12 cellular contexts compared by ENCODE assay signal in the genomic region with DNA sequence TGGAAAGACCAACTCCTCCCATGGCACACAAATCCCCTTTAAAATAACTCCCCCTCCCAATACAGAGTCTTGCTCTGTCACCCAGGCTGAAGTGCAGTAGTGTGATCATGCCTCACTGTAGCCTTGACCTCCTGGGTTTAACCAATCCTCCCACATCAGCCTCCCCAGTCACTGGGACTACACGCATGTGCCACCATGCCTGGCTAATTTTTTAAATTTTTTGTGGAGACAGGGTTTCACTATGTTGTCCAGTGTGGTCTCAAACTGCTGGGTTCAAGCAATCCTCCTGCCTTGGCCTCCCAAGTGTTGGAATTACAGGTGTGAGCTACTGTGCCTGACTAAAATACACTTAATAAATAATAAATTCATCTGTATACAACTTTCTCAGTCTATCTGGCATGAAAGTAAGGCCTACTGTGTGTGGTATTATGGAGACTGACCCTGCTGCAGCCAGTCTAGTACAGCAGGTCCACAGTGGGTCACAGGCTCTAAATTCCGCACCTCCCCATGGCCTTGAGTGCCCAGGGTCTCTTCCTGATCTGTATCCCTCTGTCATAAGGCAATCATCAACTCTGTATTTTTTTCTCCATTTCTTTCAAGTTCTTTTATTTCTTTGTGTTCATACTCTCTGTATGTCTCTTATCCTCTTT.
A peak's percentile ranks its signal among the peaks of the same experiment; 100 is the strongest.
DNase-seq lines count a peak whose midpoint lies in the region; ATAC-seq and TF ChIP-seq lines count a peak whose summit lies in the region.
"Had no signal": no experiment of that assay in that cellular context is flagged by ENCODE, and none has a peak within 500 bp of the region (broad histone marks: within the 10 kb centered on the region; RNA-seq: fewer than 3 reads in every experiment).

No MANE protein-coding gene starts in this region.

- DNase-seq in Caco-2 (no peak), SJCRH30 (no peak), fibroblast of lung (ENCODE audit: low read depth in 2 of 2) (no peak), progenitor cell of endocrine pancreas (ENCODE audit: low spot score, unreplicated experiment) (no peak), NCI-H82 (lab: John Stamatoyannopoulos, UW) (no peak), NCI-H524 treated with DMSO at 0.1 percent for 48 hours (lab: John Stamatoyannopoulos, UW) (no peak)
- DNase-seq: Karpas-422; stimulated activated CD8-positive, alpha-beta memory T cell treated with anti-CD3 and anti-CD28 coated beads, Interleukin-4, amount 100 ng/mL, for 48 hours; T-helper 1 cell had no signal

- H3K79me2 ChIP-seq in fibroblast of lung (ENCODE audit: control insufficient read depth, insufficient read depth, low read length), result peaks cover 4% of the 10 kb centered on the region

- no peak overlapping the region for H2AFZ ChIP-seq in fibroblast of lung (ENCODE audit: low read length)

- POLR2A ChIA-PET in Caco-2 (lab: Charles Lee), result no interaction called here

- ATAC-seq in GM18907 (IDR thresholded peaks at IDR 0.05; ENCODE audit: unreplicated experiment) (no peak), GM19351 (IDR thresholded peaks at IDR 0.05; ENCODE audit: unreplicated experiment) (no peak)

- H3K9me3 ChIP-seq in Caco-2 (no peaks in the 10 kb centered on the region), SJCRH30 (replicated peaks) (no peaks in the 10 kb centered on the region), fibroblast of lung (ENCODE audit: control insufficient read depth, insufficient read depth, low read depth, low read length) (no peaks in the 10 kb centered on the region)

- peaks cover 13% of the 10 kb centered on the region for H3K4me1 ChIP-seq in Caco-2
- H3K4me1 ChIP-seq in SJCRH30, result peaks cover 14% of the 10 kb centered on the region
- peaks cover 19% of the 10 kb centered on the region for H3K4me1 ChIP-seq in fibroblast of lung (ENCODE audit: control insufficient read depth, extremely low read depth, insufficient read depth, low read length)

- H3K27ac ChIP-seq in SJCRH30 (peak overlapping the region; percentile 17; the same call in 1 of the 2 replicates), fibroblast of lung (ENCODE audit: insufficient read depth, low read length) (peak overlapping the region; percentile 68)

- no peaks in the 10 kb centered on the region for H3K36me3 ChIP-seq in Caco-2 (ENCODE audit: control insufficient read depth, insufficient read depth, low read length)
- peaks cover 2% of the 10 kb centered on the region; the same call in 1 of the 2 replicates for H3K36me3 ChIP-seq in SJCRH30
- no peaks in the 10 kb centered on the region for H3K36me3 ChIP-seq in fibroblast of lung (ENCODE audit: control insufficient read depth, insufficient read depth, low read length)

- peaks cover 8% of the 10 kb centered on the region for H3K36me3 Mint-ChIP-seq in Caco-2 (ENCODE audit: insufficient read depth, unreplicated experiment)
- peaks cover 11% of the 10 kb centered on the region for H3K36me3 Mint-ChIP-seq in progenitor cell of endocrine pancreas (ENCODE audit: insufficient read depth)

- no peaks in the 10 kb centered on the region for H3K27me3 Mint-ChIP-seq in Caco-2 (ENCODE audit: insufficient read depth, unreplicated experiment)
- H3K27me3 Mint-ChIP-seq in progenitor cell of endocrine pancreas, result no peaks in the 10 kb centered on the region
- H3K27me3 Mint-ChIP-seq: brain had no signal

- intact Hi-C loops in Caco-2 (cut with micrococcal nuclease; ENCODE audit: unreplicated experiment), result loop anchor here (10.0 kb wide), 1 partner anchor 123 kb away; no protein-coding TSS in a partner anchor

- H3K27ac Mint-ChIP-seq in Caco-2 (ENCODE audit: unreplicated experiment), result peak overlapping the region; percentile 14
- peak overlapping the region; percentile 42 for H3K27ac Mint-ChIP-seq in progenitor cell of endocrine pancreas

- no peak for TF ChIP-seq CTCF in Caco-2 (IDR thresholded peaks at IDR 0.05; ENCODE audit: insufficient read depth in 1 of 2, low read depth in 1 of 2, low read length in 1 of 2, severe bottlenecking in 1 of 2, unreplicated experiment in 1 of 2)
- TF ChIP-seq CTCF in fibroblast of lung (conservative IDR thresholded peaks at IDR 0.05 in 1 of 2, IDR thresholded peaks at IDR 0.05 in 1 of 2; ENCODE audit: low read depth in 1 of 2, low read length in 2 of 2), result no peak
- TF ChIP-seq CTCF in progenitor cell of endocrine pancreas (IDR thresholded peaks at IDR 0.05; ENCODE audit: unreplicated experiment), result no peak

- H3K4me3 ChIP-seq in Caco-2 (ENCODE audit: low read depth, low read length), result no peak overlapping the region
- H3K4me3 ChIP-seq in SJCRH30, result no peak overlapping the region
- H3K4me3 ChIP-seq in fibroblast of lung (replicated peaks in 1 of 4; ENCODE audit: control extremely low read depth in 1 of 4, insufficient read depth in 1 of 4, low read depth in 3 of 4, low read length in 4 of 4), result no peak overlapping the region

- peak overlapping the region; percentile 60 for H3K4me2 ChIP-seq in fibroblast of lung (ENCODE audit: extremely low read depth, insufficient read depth, low read length)

- H3K27me3 ChIP-seq in Caco-2 (replicated peaks; ENCODE audit: control insufficient read depth, insufficient read depth, low read length), result no peaks in the 10 kb centered on the region
- no peaks in the 10 kb centered on the region for H3K27me3 ChIP-seq in SJCRH30
- H3K27me3 ChIP-seq in fibroblast of lung (ENCODE audit: control insufficient read depth, insufficient read depth, low read length), result no peaks in the 10 kb centered on the region

- H3K4me3 Mint-ChIP-seq in Caco-2 (ENCODE audit: unreplicated experiment) (peak overlapping the region; percentile 9), progenitor cell of endocrine pancreas (ENCODE audit: low read depth) (no peak overlapping the region)

- BruUV-seq in Caco-2 (replicated peaks; lab: Mats Ljungman, UMichigan), result no TSS peak

- H3K4me1 Mint-ChIP-seq in Caco-2 (ENCODE audit: low read depth, unreplicated experiment), result peaks cover 12% of the 10 kb centered on the region
- peaks cover 8% of the 10 kb centered on the region for H3K4me1 Mint-ChIP-seq in progenitor cell of endocrine pancreas (ENCODE audit: low read depth)

- H4K20me1 ChIP-seq in fibroblast of lung (ENCODE audit: control insufficient read depth, extremely low read depth, insufficient read depth, low read length), result no peaks in the 10 kb centered on the region

- CTCF ChIA-PET in Caco-2 (lab: Charles Lee), result no interaction called here

- H3K9me3 Mint-ChIP-seq in Caco-2 (ENCODE audit: unreplicated experiment), result no peaks in the 10 kb centered on the region
- no peaks in the 10 kb centered on the region for H3K9me3 Mint-ChIP-seq in progenitor cell of endocrine pancreas (ENCODE audit: low read depth)
- H3K9me3 Mint-ChIP-seq: brain had no signal

- H3K9ac ChIP-seq in fibroblast of lung (ENCODE audit: insufficient read depth, low read length), result peak overlapping the region; percentile 27
